Comparison of ENCODE assay signal across 1 cellular context in the genomic region with DNA sequence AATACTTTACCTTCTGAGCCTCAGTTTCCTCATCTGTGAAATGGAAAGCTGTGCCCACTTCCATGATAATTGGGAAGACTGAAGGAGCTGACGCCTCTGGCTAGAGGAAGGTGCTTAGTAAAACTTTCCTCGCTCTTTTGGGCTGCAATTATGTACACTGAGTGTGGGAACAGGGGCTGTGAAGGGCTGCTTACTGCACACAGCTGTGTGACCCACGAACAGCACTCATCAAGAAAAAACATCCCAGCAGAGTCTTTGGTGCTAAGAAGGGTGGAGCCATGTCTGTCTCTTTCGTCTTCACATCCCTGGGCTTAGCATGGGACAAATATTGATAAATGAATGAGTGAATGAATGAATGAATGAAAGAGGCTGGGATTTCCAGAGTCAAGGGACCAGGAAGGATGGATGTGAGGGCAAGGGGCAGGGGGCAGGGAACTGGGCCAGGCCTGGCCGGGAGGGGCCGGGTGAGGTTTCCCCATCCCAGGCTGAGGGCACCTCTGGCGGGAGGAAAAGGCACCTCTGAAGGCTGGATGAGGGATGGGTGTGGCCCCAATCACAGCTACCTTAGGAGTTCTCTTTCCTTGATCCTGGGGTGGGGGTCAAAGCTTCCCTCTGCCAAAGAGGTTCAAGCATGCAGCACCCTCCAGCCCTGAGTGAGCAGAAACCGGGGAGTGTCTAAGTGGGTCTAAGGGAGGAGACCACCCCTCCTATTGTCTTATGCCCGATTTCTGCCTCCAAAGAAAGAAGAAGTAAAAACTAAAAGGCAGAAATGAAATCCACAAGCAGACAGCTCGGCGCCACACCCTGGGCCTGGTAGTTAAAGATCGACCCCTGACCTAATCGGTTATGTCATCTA.
TF ChIP-seq lines count a peak whose summit lies in the region.

No MANE protein-coding gene starts in this region.

TF ChIP-seq in GM12878, 131 proteins besides CTCF, POLR2A, EP300 and RAD21:
- no peak for TF ChIP-seq NRF1 (conservative IDR thresholded peaks at IDR 0.05; ENCODE audit: low read depth, low read length)
- peak; percentile 80 for TF ChIP-seq ZNF24 (IDR thresholded peaks at IDR 0.05)
